8 cellular contexts compared by ENCODE assay signal in the genomic region with DNA sequence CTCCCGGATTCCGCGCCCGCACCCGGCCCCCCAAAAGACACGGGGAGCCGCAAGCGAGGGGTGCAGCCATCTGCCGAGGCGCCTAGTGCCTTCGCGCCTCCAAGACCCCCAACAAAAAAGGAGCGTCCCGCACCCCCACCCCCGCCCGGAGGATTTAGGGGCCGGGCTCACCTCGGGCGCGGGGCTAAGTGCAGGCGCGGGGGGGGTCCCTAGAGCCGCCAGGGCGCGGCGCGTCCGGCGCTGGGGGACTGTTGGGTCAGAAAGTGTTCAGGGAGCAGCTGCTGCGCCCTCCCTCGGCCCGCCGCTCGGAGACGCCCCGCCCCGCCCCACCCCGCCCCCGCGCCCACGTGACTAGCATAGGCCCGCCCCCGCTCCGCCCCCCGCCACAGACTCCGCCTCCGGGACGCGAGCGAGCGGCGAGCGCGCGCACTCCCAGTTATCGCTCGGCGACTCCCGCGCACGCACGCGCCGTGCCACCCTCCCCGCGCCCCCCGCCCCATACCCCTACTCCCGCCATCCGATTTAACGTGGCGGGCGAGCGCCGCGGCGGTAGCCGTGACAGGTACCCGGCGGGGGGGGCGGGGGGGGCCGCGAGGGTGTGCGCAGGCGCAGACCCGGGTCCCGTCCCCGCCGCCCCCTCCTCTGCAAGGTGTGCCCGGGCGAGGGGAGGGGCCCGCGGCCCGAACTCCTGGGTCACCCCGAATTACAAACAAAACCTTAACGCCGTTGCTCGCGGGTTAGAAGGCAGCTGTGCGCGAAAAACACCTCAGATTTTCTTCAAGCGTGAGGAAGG. TPM values are rescaled to one million over a fixed set of nuclear protein-coding genes. Genes with fewer than 3 reads are reported as not detected.
A peak's percentile ranks its signal among the peaks of the same experiment; 100 is the strongest.
DNase-seq lines count a peak whose midpoint lies in the region; ATAC-seq and TF ChIP-seq lines count a peak whose summit lies in the region.

No MANE protein-coding gene starts in this region.

- H3K36me3 ChIP-seq in H7 (replicated peaks; ENCODE audit: control insufficient read depth, insufficient read depth, low read length), result no peaks in the 10 kb centered on the region
- no peaks in the 10 kb centered on the region for H3K36me3 ChIP-seq in iPS-20b (ENCODE audit: insufficient read depth, low read depth, low read length)
- no peaks in the 10 kb centered on the region for H3K36me3 ChIP-seq in skeletal muscle satellite cell (ENCODE audit: insufficient read depth, low read length)

- H3K9me3 ChIP-seq in iPS-20b (ENCODE audit: insufficient read depth, low read depth, low read length) (no peaks in the 10 kb centered on the region), skeletal muscle satellite cell (replicated peaks; ENCODE audit: low read length) (no peaks in the 10 kb centered on the region)

- H3K4me3 ChIP-seq in H7 (ENCODE audit: insufficient read depth, low read depth, low read length) (peak overlapping the region; percentile 59), iPS-20b (ENCODE audit: low read length) (peak overlapping the region; percentile 86), skeletal muscle satellite cell (ENCODE audit: low read length) (peak overlapping the region; percentile 82)

- peak overlapping the region; percentile 49 to 91 (median 82) for H3K27ac Mint-ChIP-seq in brain

- ATAC-seq in HG03457 (IDR thresholded peaks at IDR 0.05; ENCODE audit: unreplicated experiment), result no peak

- H3K27ac ChIP-seq in iPS-20b (ENCODE audit: low read length), result no peak overlapping the region

- TF ChIP-seq CTCF in brain (conservative IDR thresholded peaks at IDR 0.05), result no peak

- peaks cover 74% of the 10 kb centered on the region for H3K4me1 Mint-ChIP-seq in brain

- H3K27me3 ChIP-seq in H7 (ENCODE audit: control insufficient read depth, insufficient read depth, low read length) (no peaks in the 10 kb centered on the region), iPS-20b (ENCODE audit: insufficient read depth, low read length) (no peaks in the 10 kb centered on the region), skeletal muscle satellite cell (ENCODE audit: control insufficient read depth, insufficient read depth, low read length) (peaks cover 18% of the 10 kb centered on the region)

- H3K9me3 Mint-ChIP-seq in brain, result no peaks in the 10 kb centered on the region

- H3K9ac ChIP-seq in iPS-20b (ENCODE audit: low read depth, low read length), result peak overlapping the region; percentile 88
- peak overlapping the region; percentile 87 for H3K9ac ChIP-seq in skeletal muscle satellite cell (ENCODE audit: low read depth, low read length)

- peak overlapping the region; percentile 84 to 90 (median 89) for H3K4me3 Mint-ChIP-seq in brain

- peaks cover 37% of the 10 kb centered on the region for H3K4me1 ChIP-seq in iPS-20b (ENCODE audit: insufficient read depth, low read length)
- peaks cover 10% of the 10 kb centered on the region for H3K4me1 ChIP-seq in skeletal muscle satellite cell (ENCODE audit: control insufficient read depth, insufficient read depth, low read length)

- DNase-seq in EH (ENCODE audit: low read depth), result peak; percentile 78
- peak; percentile 96 for DNase-seq in H7
- peak; percentile 83 for DNase-seq in NCI-H146 (lab: John Stamatoyannopoulos, UW)
- peak; percentile 83 for DNase-seq in UCSD-AML1 (lab: John Stamatoyannopoulos, UW; ENCODE audit: unreplicated experiment)

- no peaks in the 10 kb centered on the region for H3K36me3 Mint-ChIP-seq in brain

- H3K4me2 ChIP-seq in skeletal muscle satellite cell (ENCODE audit: low read length), result peak overlapping the region; percentile 91

- H3K27me3 Mint-ChIP-seq in brain, result peaks cover 6% of the 10 kb centered on the region

RNA-seq across cellular contexts. Expression of a gene that starts 56.2 kb away (rescaled TPM):
- 3.4 and 5.9 TPM in 2 replicates for total RNA-seq in H7 (2014; rRNA removed; shearing (Covaris generic))
- 18.1 TPM for polyA plus RNA-seq in brain (ENCODE audit: insufficient read depth, low read depth, low replicate concordance)
- total RNA-seq in skeletal muscle satellite cell (2012; rRNA removed), result not detected in 2 replicates
